In genomic region chr6:106163446-106163965, GRCh38 we compare ENCODE assay signal across 8 cellular contexts.
DNase-seq lines count a peak whose midpoint lies in the region; ATAC-seq and TF ChIP-seq lines count a peak whose summit lies in the region.

No MANE protein-coding gene starts in this region.

- TF ChIP-seq CTCF in WI38 (IDR thresholded peaks at IDR 0.05; ENCODE audit: low read depth, low read length) (0 out of 2 replicates have a peak, but pooled peaks have one; percentile 3), dorsolateral prefrontal cortex (IDR thresholded peaks at IDR 0.05 in 54 of 56, conservative IDR thresholded peaks at IDR 0.05 in 2 of 56; ENCODE audit: low read depth in 1 of 56, partially characterized antibody in 56 of 56) (no peak), nephron progenitor cell (IDR thresholded peaks at IDR 0.05) (no peak)

- no peaks in the 10 kb centered on the region for H3K27me3 ChIP-seq in dorsolateral prefrontal cortex

- no peak overlapping the region for H3K4me3 Mint-ChIP-seq in nephron progenitor cell

- peaks cover 4% of the 10 kb centered on the region for H3K27me3 Mint-ChIP-seq in nephron progenitor cell (ENCODE audit: low read depth, poor library complexity)

- peak overlapping the region in 47 of 59 donors; percentile 14 to 83 (median 57) for H3K27ac ChIP-seq in dorsolateral prefrontal cortex

- ATAC-seq in GM18873 (IDR thresholded peaks at IDR 0.05; ENCODE audit: low FRiP score, unreplicated experiment) (peak; percentile 12), HG03108 (IDR thresholded peaks at IDR 0.05; ENCODE audit: unreplicated experiment) (peak; percentile 31)

- no peaks in the 10 kb centered on the region for H3K36me3 Mint-ChIP-seq in nephron progenitor cell (ENCODE audit: low read depth)

- H3K4me1 Mint-ChIP-seq in nephron progenitor cell, result peaks cover 23% of the 10 kb centered on the region

- H3K27ac Mint-ChIP-seq in nephron progenitor cell, result peak overlapping the region; percentile 18

- no peaks in the 10 kb centered on the region for H3K9me3 Mint-ChIP-seq in nephron progenitor cell

- DNase-seq in dorsolateral prefrontal cortex (peak in 2 of 10 donors; percentile 4 to 35), nephron progenitor cell (no peak), midbrain (lab: John Stamatoyannopoulos, UW) (no peak), NCI-H2081 (lab: John Stamatoyannopoulos, UW) (no peak)
- no peak for DNase-seq in effector CD4-positive, alpha-beta T cell

- intact Hi-C loops in dorsolateral prefrontal cortex (cut with DNase I), result no loop called here

- H3K4me3 ChIP-seq in WI38 (ENCODE audit: low read depth, low read length) (peak overlapping the region; percentile 11; the same call in 1 of the 2 replicates), dorsolateral prefrontal cortex (peak overlapping the region in 7 of 59 donors; percentile 6 to 29 (median 23))
